Comparison of ENCODE assay signal across 36 cellular contexts in the genomic region with DNA sequence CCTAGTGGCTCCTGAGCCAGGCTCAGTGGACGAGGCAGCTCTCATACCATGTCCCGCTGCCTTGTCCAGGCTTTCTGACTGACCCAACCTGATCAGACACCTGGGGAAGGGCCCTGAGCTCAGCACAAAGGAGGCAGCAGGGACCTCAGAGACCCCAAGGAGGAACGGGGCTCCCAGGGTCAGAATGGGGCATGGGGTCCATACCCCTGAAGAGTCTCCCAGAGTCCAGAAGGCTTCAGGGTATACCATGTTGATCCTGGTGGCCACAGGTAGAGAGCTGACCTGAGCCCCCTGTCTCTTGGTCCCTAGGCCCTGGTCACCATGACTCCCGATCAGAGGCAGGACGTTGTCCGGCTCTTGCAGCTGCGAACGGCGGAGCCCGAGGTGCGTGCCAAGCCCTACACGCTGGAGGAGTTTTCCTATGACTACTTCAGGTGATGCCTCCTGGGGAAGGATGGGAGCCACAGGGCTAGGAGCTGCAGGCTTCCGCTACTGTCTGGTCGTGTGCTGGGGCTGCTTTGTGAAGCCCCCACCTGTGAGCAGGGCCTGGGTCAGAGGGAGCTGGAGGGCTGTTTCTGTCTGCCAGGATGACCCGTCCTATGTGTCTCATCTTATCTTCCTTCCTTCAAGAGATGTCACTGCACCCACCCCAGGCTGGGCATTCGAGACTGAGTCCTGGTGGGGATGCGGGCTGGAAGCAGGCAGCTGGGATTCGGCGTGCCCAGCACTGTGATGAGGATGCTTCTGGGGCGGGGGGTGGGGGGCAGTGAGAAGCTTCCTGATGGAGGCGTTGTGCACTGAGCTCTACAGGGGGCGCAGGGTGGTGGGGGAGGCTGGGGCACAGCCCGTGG.
A peak's percentile ranks its signal among the peaks of the same experiment; 100 is the strongest.
DNase-seq lines count a peak whose midpoint lies in the region; ATAC-seq and TF ChIP-seq lines count a peak whose summit lies in the region.
"Had no signal": no experiment of that assay in that cellular context is flagged by ENCODE, and none has a peak within 500 bp of the region (broad histone marks: within the 10 kb centered on the region; RNA-seq: fewer than 3 reads in every experiment).

No MANE protein-coding gene starts in this region.

- POLR2A ChIA-PET in CD4-positive, alpha-beta memory T cell (lab: Charles Lee; ENCODE audit: partially characterized antibody): no interaction called here

- no peaks in the 10 kb centered on the region for H3K36me3 Mint-ChIP-seq in natural killer cell treated with Interleukin-12 subunit alpha and Interleukin-12 subunit beta and Interleukin-15 and Interleukin-18, amount 100 ng/mL, for 72 hours
- H3K36me3 Mint-ChIP-seq in natural killer cell (no peaks in the 10 kb centered on the region), HFFc6 (ENCODE audit: low read depth) (no peaks in the 10 kb centered on the region)
- no peaks in the 10 kb centered on the region for H3K36me3 Mint-ChIP-seq in CD4-positive, alpha-beta memory T cell
- H3K36me3 Mint-ChIP-seq: IgD-negative memory B cell had no signal

- TF ChIP-seq EP300 in sigmoid colon (IDR thresholded peaks at IDR 0.05): no peak

- intact Hi-C loops in natural killer cell (cut with micrococcal nuclease): no loop called here
- intact Hi-C loops in sigmoid colon (cut with DNase I): no loop called here
- intact Hi-C loops in CD4-positive, alpha-beta memory T cell (cut with micrococcal nuclease): no loop called here

- H3K4me1 Mint-ChIP-seq in natural killer cell treated with Interleukin-12 subunit alpha and Interleukin-12 subunit beta and Interleukin-15 and Interleukin-18, amount 100 ng/mL, for 72 hours (ENCODE audit: low read depth in 2 of 2): peaks cover 0 to 5% of the 10 kb centered on the region in 2 donors
- no peaks in the 10 kb centered on the region for H3K4me1 Mint-ChIP-seq in natural killer cell
- no peaks in the 10 kb centered on the region for H3K4me1 Mint-ChIP-seq in HFFc6 (ENCODE audit: low read depth)
- H3K4me1 Mint-ChIP-seq in CD4-positive, alpha-beta memory T cell: no peaks in the 10 kb centered on the region
- H3K4me1 Mint-ChIP-seq: nephron progenitor cell had no signal

- H3K4me1 ChIP-seq in sigmoid colon: no peaks in the 10 kb centered on the region
- no peaks in the 10 kb centered on the region for H3K4me1 ChIP-seq in CD4-positive, alpha-beta memory T cell (ENCODE audit: insufficient read depth, low read length)
- H3K4me1 ChIP-seq: Caco-2, colonic mucosa, gastroesophageal sphincter had no signal

- CTCF ChIA-PET in CD4-positive, alpha-beta memory T cell (lab: Charles Lee; ENCODE audit: partially characterized antibody): no interaction called here

- no peak overlapping the region for H3K4me3 ChIP-seq in sigmoid colon
- H3K4me3 ChIP-seq in CD4-positive, alpha-beta memory T cell (ENCODE audit: low read length in 2 of 2): no peak overlapping the region
- H3K4me3 ChIP-seq: colonic mucosa, gastroesophageal sphincter, lung, ovary, PC-9, smooth muscle cell had no signal

- H3K27ac Mint-ChIP-seq in natural killer cell treated with Interleukin-12 subunit alpha and Interleukin-12 subunit beta and Interleukin-15 and Interleukin-18, amount 100 ng/mL, for 72 hours: no peak overlapping the region
- H3K27ac Mint-ChIP-seq in natural killer cell (no peak overlapping the region), HFFc6 (no peak overlapping the region)
- H3K27ac Mint-ChIP-seq in CD4-positive, alpha-beta memory T cell: no peak overlapping the region
- H3K27ac Mint-ChIP-seq: activated CD8-positive, alpha-beta T cell treated with anti-CD3 and anti-CD28 coated beads, Interleukin-2, amount 10 ng/mL, durations not matched to agents 7 days and 5 days; activated naive CD4-positive, alpha-beta T cell treated with anti-CD3 and anti-CD28 coated beads for 36 hours; activated T-cell treated with anti-CD3 and anti-CD28 coated beads, Interleukin-2, amount 50 U/mL, for 72 hours; nephron progenitor cell had no signal

- no peaks in the 10 kb centered on the region for H3K9me3 Mint-ChIP-seq in natural killer cell treated with Interleukin-12 subunit alpha and Interleukin-12 subunit beta and Interleukin-15 and Interleukin-18, amount 100 ng/mL, for 72 hours
- H3K9me3 Mint-ChIP-seq in natural killer cell (no peaks in the 10 kb centered on the region), HFFc6 (peaks cover 6% of the 10 kb centered on the region; the same call in 1 of the 2 replicates)
- peaks cover 0 to 2% (median 0%) of the 10 kb centered on the region in 8 donors for H3K9me3 Mint-ChIP-seq in CD4-positive, alpha-beta memory T cell
- H3K9me3 Mint-ChIP-seq: activated naive CD4-positive, alpha-beta T cell treated with anti-CD3 and anti-CD28 coated beads for 36 hours; activated T-cell treated with anti-CD3 and anti-CD28 coated beads, Interleukin-2, amount 50 U/mL, for 72 hours; IgD-negative memory B cell; nephron progenitor cell; stimulated activated naive CD8-positive, alpha-beta T cell treated with anti-CD3 and anti-CD28 coated beads, Interleukin-15, amount 100 ng/mL, for 72 hours had no signal

- TF ChIP-seq POLR2A in sigmoid colon (IDR thresholded peaks at IDR 0.05): no peak

- no peaks in the 10 kb centered on the region for H3K36me3 ChIP-seq in sigmoid colon
- H3K36me3 ChIP-seq in CD4-positive, alpha-beta memory T cell (ENCODE audit: insufficient read depth, low read length): no peaks in the 10 kb centered on the region
- H3K36me3 ChIP-seq: colonic mucosa, gastroesophageal sphincter, ovary had no signal

- no peaks in the 10 kb centered on the region for H3K27me3 Mint-ChIP-seq in natural killer cell treated with Interleukin-12 subunit alpha and Interleukin-12 subunit beta and Interleukin-15 and Interleukin-18, amount 100 ng/mL, for 72 hours
- no peaks in the 10 kb centered on the region for H3K27me3 Mint-ChIP-seq in natural killer cell (ENCODE audit: low read depth in 2 of 2)
- peaks cover 5% of the 10 kb centered on the region for H3K27me3 Mint-ChIP-seq in HFFc6 (ENCODE audit: insufficient read depth)
- peaks cover 0 to 1% of the 10 kb centered on the region in 2 donors for H3K27me3 Mint-ChIP-seq in CD4-positive, alpha-beta memory T cell
- H3K27me3 Mint-ChIP-seq: stimulated activated naive CD8-positive, alpha-beta T cell treated with anti-CD3 and anti-CD28 coated beads, Interleukin-15, amount 100 ng/mL, for 72 hours had no signal

- H3K27me3 ChIP-seq in sigmoid colon: no peaks in the 10 kb centered on the region
- no peaks in the 10 kb centered on the region for H3K27me3 ChIP-seq in CD4-positive, alpha-beta memory T cell (ENCODE audit: insufficient read depth, low read length)
- H3K27me3 ChIP-seq: colonic mucosa, gastroesophageal sphincter, ovary had no signal

- H3K4me3 Mint-ChIP-seq in natural killer cell treated with Interleukin-12 subunit alpha and Interleukin-12 subunit beta and Interleukin-15 and Interleukin-18, amount 100 ng/mL, for 72 hours: no peak overlapping the region
- H3K4me3 Mint-ChIP-seq in natural killer cell (no peak overlapping the region), HFFc6 (no peak overlapping the region)
- H3K4me3 Mint-ChIP-seq in CD4-positive, alpha-beta memory T cell: no peak overlapping the region
- H3K4me3 Mint-ChIP-seq: activated CD8-positive, alpha-beta T cell treated with anti-CD3 and anti-CD28 coated beads, Interleukin-2, amount 10 ng/mL, durations not matched to agents 7 days and 5 days; activated naive CD4-positive, alpha-beta T cell treated with anti-CD3 and anti-CD28 coated beads for 36 hours; activated T-cell treated with anti-CD3 and anti-CD28 coated beads, Interleukin-2, amount 50 U/mL, for 72 hours; IgD-negative memory B cell; nephron progenitor cell; stimulated activated naive CD8-positive, alpha-beta T cell treated with anti-CD3 and anti-CD28 coated beads, Interleukin-15, amount 100 ng/mL, for 72 hours had no signal

- peak; percentile 17 for DNase-seq in activated CD4-positive, CD25-positive, alpha-beta regulatory T cell treated with anti-CD3 and anti-CD28 coated beads, Interleukin-2, amount 50 U/mL, for 72 hours
- peak; percentile 41 for DNase-seq in natural killer cell treated with Interleukin-12 subunit alpha and Interleukin-12 subunit beta and Interleukin-15 and Interleukin-18, amount 100 ng/mL, for 72 hours (ENCODE audit: low spot score)
- DNase-seq in natural killer cell (no peak), sigmoid colon (peak; percentile 45), HFFc6 (no peak)
- no peak for DNase-seq in stimulated activated CD4-positive, alpha-beta T cell treated with anti-CD3 and anti-CD28 coated beads, Interleukin-4, amount 100 ng/mL, for 1 hour
- no peak for DNase-seq in CD4-positive, alpha-beta memory T cell
- DNase-seq: activated CD8-positive, alpha-beta T cell treated with anti-CD3 and anti-CD28 coated beads, Interleukin-2, amount 10 ng/mL, durations not matched to agents 7 days and 5 days; activated naive CD4-positive, alpha-beta T cell treated with anti-CD3 and anti-CD28 coated beads for 36 hours; activated T-cell treated with anti-CD3 and anti-CD28 coated beads, Interleukin-2, amount 50 U/mL, for 72 hours; C1 segment of cervical spinal cord; colonic mucosa; effector CD8-positive, alpha-beta T cell; kidney glomerular epithelial cell; NCI-H1436 treated with DMSO at 0.1 percent for 48 hours; NCI-H2081 treated with DMSO at 0.1 percent for 48 hours; NCI-H226; NCI-H526 treated with DMSO at 0.1 percent for 48 hours; nephron progenitor cell; NK-92 treated with Interleukin-12 subunit alpha and Interleukin-12 subunit beta, amount 100 ng/mL, for 24 hours; PC-9; retina; Right ventricle myocardium superior; stimulated activated CD4-positive, alpha-beta T cell treated with anti-CD3 and anti-CD28 coated beads, Interleukin-1b, Interleukin-23, amount 100 ng/mL, for 48 hours; stimulated activated CD8-positive, alpha-beta memory T cell treated with anti-CD3 and anti-CD28 coated beads, Interleukin-4, amount 100 ng/mL, for 48 hours; T-helper 2 cell; trophoblast cell had no signal

- H3K9me3 ChIP-seq in sigmoid colon: no peaks in the 10 kb centered on the region
- H3K9me3 ChIP-seq in CD4-positive, alpha-beta memory T cell (ENCODE audit: control insufficient read depth in 1 of 2, low read length in 2 of 2): no peaks in the 10 kb centered on the region
- H3K9me3 ChIP-seq: Caco-2, colonic mucosa, gastroesophageal sphincter, ovary had no signal

- WGBS in sigmoid colon, 2 donors: 95 to 96% methylated on average over 23 of the region's 23 CpGs

- no peak for ATAC-seq in activated CD4-positive, CD25-positive, alpha-beta regulatory T cell treated with anti-CD3 and anti-CD28 coated beads, Interleukin-2, amount 50 U/mL, for 24 hours
- no peak for ATAC-seq in natural killer cell treated with Interleukin-12 subunit alpha and Interleukin-12 subunit beta and Interleukin-15 and Interleukin-18, amount 100 ng/mL, for 72 hours
- no peak for ATAC-seq in natural killer cell
- ATAC-seq: activated CD8-positive, alpha-beta T cell treated with anti-CD3 and anti-CD28 coated beads, Interleukin-2, amount 10 ng/mL, durations not matched to agents 7 days and 5 days; activated T-cell treated with anti-CD3 and anti-CD28 coated beads, Interleukin-2, amount 50 U/mL, for 72 hours; gastroesophageal sphincter; stimulated activated naive CD8-positive, alpha-beta T cell treated with anti-CD3 and anti-CD28 coated beads, Interleukin-15, amount 100 ng/mL, for 72 hours had no signal

- H3K27ac ChIP-seq in sigmoid colon: no peak overlapping the region
- no peak overlapping the region for H3K27ac ChIP-seq in CD4-positive, alpha-beta memory T cell (ENCODE audit: low read depth, low read length)
- H3K27ac ChIP-seq: 22Rv1, colonic mucosa, gastroesophageal sphincter, ovary, PC-9 had no signal

- no peak for TF ChIP-seq CTCF in natural killer cell (IDR thresholded peaks at IDR 0.05)
- TF ChIP-seq CTCF in sigmoid colon (IDR thresholded peaks at IDR 0.05): no peak
- TF ChIP-seq CTCF in HFFc6 (IDR thresholded peaks at IDR 0.05): no peak

Comparison
In these comparisons a context has a peak if more than half of its experiments do, and no peak if none do; other contexts are left out.
1. DNase-seq: peak in activated CD4-positive, CD25-positive, alpha-beta regulatory T cell treated with anti-CD3 and anti-CD28 coated beads, Interleukin-2, amount 50 U/mL, for 72 hours (single experiment), natural killer cell treated with Interleukin-12 subunit alpha and Interleukin-12 subunit beta and Interleukin-15 and Interleukin-18, amount 100 ng/mL, for 72 hours (single experiment) and sigmoid colon (single experiment); none in natural killer cell (single experiment), HFFc6 (single experiment), stimulated activated CD4-positive, alpha-beta T cell treated with anti-CD3 and anti-CD28 coated beads, Interleukin-4, amount 100 ng/mL, for 1 hour (single experiment) and CD4-positive, alpha-beta memory T cell (0 of 5).